1 cellular context compared by ENCODE assay signal in the genomic region with DNA sequence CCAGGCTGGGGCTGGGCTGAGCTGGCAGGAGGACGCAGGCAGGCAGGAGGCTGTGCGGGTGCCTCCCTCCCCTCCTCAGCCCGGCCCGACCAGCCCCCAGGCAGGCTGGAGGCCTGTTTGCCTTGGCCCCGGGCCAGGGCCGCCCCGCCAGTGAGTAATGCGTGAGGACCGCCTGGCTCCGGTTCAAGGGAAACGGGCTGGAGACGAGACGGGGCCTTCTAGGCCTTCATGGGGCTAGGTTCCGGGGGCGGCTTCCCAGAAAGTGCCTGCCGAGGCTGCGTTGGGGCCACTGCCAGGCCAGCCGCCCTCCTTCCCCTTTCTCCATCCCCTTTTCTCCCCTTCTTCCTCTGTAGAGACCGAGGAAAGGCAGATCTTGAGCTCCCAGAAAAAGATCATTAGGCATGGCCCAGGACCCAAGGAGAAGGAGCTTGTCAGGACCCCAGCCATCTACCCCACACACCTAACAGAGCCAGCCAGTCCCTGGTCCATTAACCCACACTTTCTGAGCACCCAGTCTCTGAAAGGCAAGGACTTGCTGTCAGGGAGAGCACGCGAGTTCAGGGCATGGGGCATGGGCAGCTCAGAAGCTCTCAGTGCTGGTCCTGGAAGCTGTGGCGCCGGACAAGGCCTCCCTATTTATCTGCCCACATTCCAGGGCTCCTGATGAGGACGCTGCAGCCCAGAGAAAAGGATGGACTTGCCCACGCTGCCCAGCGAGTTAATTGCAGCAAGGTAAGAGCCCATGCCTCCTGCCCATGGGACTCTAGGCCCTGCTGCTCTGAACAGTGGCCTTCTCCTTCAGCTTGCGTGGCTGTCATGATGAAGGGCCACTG.
TF ChIP-seq lines count a peak whose summit lies in the region.

No MANE protein-coding gene starts in this region.

TF ChIP-seq in HepG2, 621 proteins besides CTCF, POLR2A, EP300 and RAD21 (continued from another document and continues in another):
- TF ChIP-seq MAF1 (CRISPR knock-in tag; IDR thresholded peaks at IDR 0.05; ENCODE audit: borderline replicate concordance) (0 out of 2 replicates have a peak, but pooled peaks have one; percentile 37), ZNF263 (CRISPR knock-in tag; IDR thresholded peaks at IDR 0.05) (peak; percentile 41), MXD4 (CRISPR knock-in tag; IDR thresholded peaks at IDR 0.05) (peak; percentile 24; the same call in 1 of the 2 replicates), KDM5B (CRISPR knock-in tag; IDR thresholded peaks at IDR 0.05; ENCODE audit: borderline replicate concordance) (peak; percentile 90; the same call in 1 of the 2 replicates), STAG1 (CRISPR knock-in tag; IDR thresholded peaks at IDR 0.05) (peak; percentile 54), ZBTB21 (CRISPR knock-in tag; IDR thresholded peaks at IDR 0.05) (no peak), ZNF232 (CRISPR knock-in tag; IDR thresholded peaks at IDR 0.05; ENCODE audit: borderline replicate concordance) (0 out of 2 replicates have a peak, but pooled peaks have one; percentile 21), U2AF2 (IDR thresholded peaks at IDR 0.05; ENCODE audit: low read depth, low read length) (no peak), NR2F6 (IDR thresholded peaks at IDR 0.05) (no peak), NR2F6 (CRISPR knock-in tag; IDR thresholded peaks at IDR 0.05) (peak; percentile 66), KMT2A (CRISPR knock-in tag; IDR thresholded peaks at IDR 0.05) (peak; percentile 68), ZNF552 (CRISPR knock-in tag; IDR thresholded peaks at IDR 0.05; ENCODE audit: borderline replicate concordance) (no peak), BORCS8-MEF2B (CRISPR knock-in tag; IDR thresholded peaks at IDR 0.05) (peak; percentile 67; the same call in 1 of the 2 replicates), ZNF652 (CRISPR knock-in tag; IDR thresholded peaks at IDR 0.05; ENCODE audit: borderline replicate concordance, low read depth) (peak; percentile 14; the same call in 1 of the 2 replicates), SRSF9 (IDR thresholded peaks at IDR 0.05; ENCODE audit: borderline replicate concordance, insufficient read depth, low read depth, low read length, poor library complexity, severe bottlenecking) (no peak), ZNF333 (CRISPR knock-in tag; IDR thresholded peaks at IDR 0.05; ENCODE audit: borderline replicate concordance) (0 out of 2 replicates have a peak, but pooled peaks have one; percentile 52), MED1 (CRISPR knock-in tag; IDR thresholded peaks at IDR 0.05) (peak; percentile 69; the same call in 1 of the 2 replicates), HMGA1 (CRISPR knock-in tag; conservative IDR thresholded peaks at IDR 0.05) (no peak), DMAP1 (CRISPR knock-in tag; IDR thresholded peaks at IDR 0.05) (peak; percentile 59), JUN (CRISPR knock-in tag; IDR thresholded peaks at IDR 0.05) (peak; percentile 89), SP4 (CRISPR knock-in tag; IDR thresholded peaks at IDR 0.05) (peak; percentile 82), ELF3 (CRISPR knock-in tag; IDR thresholded peaks at IDR 0.05) (peak; percentile 65; the same call in 1 of the 2 replicates), THAP11 (CRISPR knock-in tag; IDR thresholded peaks at IDR 0.05) (peak; percentile 62), ZNF737 (CRISPR knock-in tag; IDR thresholded peaks at IDR 0.05; ENCODE audit: borderline replicate concordance) (no peak), KMT2B (CRISPR knock-in tag; IDR thresholded peaks at IDR 0.05) (peak; percentile 80), TEAD3 (CRISPR knock-in tag; optimal IDR thresholded peaks at IDR 0.05; ENCODE audit: borderline replicate concordance) (peak; percentile 89), MAZ (IDR thresholded peaks at IDR 0.05; ENCODE audit: borderline replicate concordance, low read depth, low read length) (peak; percentile 90), MAZ (CRISPR knock-in tag; IDR thresholded peaks at IDR 0.05; ENCODE audit: low read depth) (peak; percentile 82; the same call in 1 of the 2 replicates)
- TF ChIP-seq, protein P1, sequence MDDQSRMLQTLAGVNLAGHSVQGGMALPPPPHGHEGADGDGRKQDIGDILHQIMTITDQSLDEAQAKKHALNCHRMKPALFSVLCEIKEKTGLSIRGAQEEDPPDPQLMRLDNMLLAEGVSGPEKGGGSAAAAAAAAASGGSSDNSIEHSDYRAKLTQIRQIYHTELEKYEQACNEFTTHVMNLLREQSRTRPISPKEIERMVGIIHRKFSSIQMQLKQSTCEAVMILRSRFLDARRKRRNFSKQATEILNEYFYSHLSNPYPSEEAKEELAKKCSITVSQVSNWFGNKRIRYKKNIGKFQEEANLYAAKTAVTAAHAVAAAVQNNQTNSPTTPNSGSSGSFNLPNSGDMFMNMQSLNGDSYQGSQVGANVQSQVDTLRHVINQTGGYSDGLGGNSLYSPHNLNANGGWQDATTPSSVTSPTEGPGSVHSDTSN (CRISPR knock-in tag; IDR thresholded peaks at IDR 0.05; ENCODE audit: borderline replicate concordance), result no peak
- TF ChIP-seq, protein P2, sequence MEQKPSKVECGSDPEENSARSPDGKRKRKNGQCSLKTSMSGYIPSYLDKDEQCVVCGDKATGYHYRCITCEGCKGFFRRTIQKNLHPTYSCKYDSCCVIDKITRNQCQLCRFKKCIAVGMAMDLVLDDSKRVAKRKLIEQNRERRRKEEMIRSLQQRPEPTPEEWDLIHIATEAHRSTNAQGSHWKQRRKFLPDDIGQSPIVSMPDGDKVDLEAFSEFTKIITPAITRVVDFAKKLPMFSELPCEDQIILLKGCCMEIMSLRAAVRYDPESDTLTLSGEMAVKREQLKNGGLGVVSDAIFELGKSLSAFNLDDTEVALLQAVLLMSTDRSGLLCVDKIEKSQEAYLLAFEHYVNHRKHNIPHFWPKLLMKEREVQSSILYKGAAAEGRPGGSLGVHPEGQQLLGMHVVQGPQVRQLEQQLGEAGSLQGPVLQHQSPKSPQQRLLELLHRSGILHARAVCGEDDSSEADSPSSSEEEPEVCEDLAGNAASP (CRISPR knock-in tag; IDR thresholded peaks at IDR 0.05; ENCODE audit: borderline replicate concordance), result peak; percentile 84
- TF ChIP-seq, protein P3, sequence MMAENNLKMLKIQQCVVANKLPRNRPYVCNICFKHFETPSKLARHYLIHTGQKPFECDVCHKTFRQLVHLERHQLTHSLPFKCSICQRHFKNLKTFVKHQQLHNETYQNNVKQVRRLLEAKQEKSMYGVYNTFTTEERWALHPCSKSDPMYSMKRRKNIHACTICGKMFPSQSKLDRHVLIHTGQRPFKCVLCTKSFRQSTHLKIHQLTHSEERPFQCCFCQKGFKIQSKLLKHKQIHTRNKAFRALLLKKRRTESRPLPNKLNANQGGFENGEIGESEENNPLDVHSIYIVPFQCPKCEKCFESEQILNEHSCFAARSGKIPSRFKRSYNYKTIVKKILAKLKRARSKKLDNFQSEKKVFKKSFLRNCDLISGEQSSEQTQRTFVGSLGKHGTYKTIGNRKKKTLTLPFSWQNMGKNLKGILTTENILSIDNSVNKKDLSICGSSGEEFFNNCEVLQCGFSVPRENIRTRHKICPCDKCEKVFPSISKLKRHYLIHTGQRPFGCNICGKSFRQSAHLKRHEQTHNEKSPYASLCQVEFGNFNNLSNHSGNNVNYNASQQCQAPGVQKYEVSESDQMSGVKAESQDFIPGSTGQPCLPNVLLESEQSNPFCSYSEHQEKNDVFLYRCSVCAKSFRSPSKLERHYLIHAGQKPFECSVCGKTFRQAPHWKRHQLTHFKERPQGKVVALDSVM (CRISPR knock-in tag; IDR thresholded peaks at IDR 0.05), result peak; percentile 92
- TF ChIP-seq, protein P4, sequence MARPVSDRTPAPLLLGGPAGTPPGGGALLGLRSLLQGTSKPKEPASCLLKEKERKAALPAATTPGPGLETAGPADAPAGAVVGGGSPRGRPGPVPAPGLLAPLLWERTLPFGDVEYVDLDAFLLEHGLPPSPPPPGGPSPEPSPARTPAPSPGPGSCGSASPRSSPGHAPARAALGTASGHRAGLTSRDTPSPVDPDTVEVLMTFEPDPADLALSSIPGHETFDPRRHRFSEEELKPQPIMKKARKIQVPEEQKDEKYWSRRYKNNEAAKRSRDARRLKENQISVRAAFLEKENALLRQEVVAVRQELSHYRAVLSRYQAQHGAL (CRISPR knock-in tag; IDR thresholded peaks at IDR 0.05; ENCODE audit: not compliant biosample characterization), result peak; percentile 52
- TF ChIP-seq, protein P5, sequence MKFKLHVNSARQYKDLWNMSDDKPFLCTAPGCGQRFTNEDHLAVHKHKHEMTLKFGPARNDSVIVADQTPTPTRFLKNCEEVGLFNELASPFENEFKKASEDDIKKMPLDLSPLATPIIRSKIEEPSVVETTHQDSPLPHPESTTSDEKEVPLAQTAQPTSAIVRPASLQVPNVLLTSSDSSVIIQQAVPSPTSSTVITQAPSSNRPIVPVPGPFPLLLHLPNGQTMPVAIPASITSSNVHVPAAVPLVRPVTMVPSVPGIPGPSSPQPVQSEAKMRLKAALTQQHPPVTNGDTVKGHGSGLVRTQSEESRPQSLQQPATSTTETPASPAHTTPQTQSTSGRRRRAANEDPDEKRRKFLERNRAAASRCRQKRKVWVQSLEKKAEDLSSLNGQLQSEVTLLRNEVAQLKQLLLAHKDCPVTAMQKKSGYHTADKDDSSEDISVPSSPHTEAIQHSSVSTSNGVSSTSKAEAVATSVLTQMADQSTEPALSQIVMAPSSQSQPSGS (CRISPR knock-in tag; IDR thresholded peaks at IDR 0.05), result peak; percentile 68; the same call in 1 of the 2 replicates
- TF ChIP-seq, protein P6, sequence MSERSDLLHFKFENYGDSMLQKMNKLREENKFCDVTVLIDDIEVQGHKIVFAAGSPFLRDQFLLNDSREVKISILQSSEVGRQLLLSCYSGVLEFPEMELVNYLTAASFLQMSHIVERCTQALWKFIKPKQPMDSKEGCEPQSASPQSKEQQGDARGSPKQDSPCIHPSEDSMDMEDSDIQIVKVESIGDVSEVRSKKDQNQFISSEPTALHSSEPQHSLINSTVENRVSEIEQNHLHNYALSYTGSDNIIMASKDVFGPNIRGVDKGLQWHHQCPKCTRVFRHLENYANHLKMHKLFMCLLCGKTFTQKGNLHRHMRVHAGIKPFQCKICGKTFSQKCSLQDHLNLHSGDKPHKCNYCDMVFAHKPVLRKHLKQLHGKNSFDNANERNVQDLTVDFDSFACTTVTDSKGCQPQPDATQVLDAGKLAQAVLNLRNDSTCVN (CRISPR knock-in tag; IDR thresholded peaks at IDR 0.05; ENCODE audit: borderline replicate concordance), result no peak
- TF ChIP-seq, protein P7, sequence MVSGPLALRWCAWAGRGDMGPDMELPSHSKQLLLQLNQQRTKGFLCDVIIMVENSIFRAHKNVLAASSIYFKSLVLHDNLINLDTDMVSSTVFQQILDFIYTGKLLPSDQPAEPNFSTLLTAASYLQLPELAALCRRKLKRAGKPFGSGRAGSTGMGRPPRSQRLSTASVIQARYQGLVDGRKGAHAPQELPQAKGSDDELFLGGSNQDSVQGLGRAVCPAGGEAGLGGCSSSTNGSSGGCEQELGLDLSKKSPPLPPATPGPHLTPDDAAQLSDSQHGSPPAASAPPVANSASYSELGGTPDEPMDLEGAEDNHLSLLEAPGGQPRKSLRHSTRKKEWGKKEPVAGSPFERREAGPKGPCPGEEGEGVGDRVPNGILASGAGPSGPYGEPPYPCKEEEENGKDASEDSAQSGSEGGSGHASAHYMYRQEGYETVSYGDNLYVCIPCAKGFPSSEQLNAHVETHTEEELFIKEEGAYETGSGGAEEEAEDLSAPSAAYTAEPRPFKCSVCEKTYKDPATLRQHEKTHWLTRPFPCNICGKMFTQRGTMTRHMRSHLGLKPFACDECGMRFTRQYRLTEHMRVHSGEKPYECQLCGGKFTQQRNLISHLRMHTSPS (CRISPR knock-in tag; IDR thresholded peaks at IDR 0.05; ENCODE audit: low read depth), result peak; percentile 90
- TF ChIP-seq, protein P8, sequence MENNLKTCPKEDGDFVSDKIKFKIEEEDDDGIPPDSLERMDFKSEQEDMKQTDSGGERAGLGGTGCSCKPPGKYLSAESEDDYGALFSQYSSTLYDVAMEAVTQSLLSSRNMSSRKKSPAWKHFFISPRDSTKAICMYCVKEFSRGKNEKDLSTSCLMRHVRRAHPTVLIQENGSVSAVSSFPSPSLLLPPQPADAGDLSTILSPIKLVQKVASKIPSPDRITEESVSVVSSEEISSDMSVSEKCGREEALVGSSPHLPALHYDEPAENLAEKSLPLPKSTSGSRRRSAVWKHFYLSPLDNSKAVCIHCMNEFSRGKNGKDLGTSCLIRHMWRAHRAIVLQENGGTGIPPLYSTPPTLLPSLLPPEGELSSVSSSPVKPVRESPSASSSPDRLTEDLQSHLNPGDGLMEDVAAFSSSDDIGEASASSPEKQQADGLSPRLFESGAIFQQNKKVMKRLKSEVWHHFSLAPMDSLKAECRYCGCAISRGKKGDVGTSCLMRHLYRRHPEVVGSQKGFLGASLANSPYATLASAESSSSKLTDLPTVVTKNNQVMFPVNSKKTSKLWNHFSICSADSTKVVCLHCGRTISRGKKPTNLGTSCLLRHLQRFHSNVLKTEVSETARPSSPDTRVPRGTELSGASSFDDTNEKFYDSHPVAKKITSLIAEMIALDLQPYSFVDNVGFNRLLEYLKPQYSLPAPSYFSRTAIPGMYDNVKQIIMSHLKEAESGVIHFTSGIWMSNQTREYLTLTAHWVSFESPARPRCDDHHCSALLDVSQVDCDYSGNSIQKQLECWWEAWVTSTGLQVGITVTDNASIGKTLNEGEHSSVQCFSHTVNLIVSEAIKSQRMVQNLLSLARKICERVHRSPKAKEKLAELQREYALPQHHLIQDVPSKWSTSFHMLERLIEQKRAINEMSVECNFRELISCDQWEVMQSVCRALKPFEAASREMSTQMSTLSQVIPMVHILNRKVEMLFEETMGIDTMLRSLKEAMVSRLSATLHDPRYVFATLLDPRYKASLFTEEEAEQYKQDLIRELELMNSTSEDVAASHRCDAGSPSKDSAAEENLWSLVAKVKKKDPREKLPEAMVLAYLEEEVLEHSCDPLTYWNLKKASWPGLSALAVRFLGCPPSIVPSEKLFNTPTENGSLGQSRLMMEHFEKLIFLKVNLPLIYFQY (CRISPR knock-in tag; IDR thresholded peaks at IDR 0.05; ENCODE audit: borderline replicate concordance), result peak; percentile 96; the same call in 1 of the 2 replicates
- TF ChIP-seq, protein P9, sequence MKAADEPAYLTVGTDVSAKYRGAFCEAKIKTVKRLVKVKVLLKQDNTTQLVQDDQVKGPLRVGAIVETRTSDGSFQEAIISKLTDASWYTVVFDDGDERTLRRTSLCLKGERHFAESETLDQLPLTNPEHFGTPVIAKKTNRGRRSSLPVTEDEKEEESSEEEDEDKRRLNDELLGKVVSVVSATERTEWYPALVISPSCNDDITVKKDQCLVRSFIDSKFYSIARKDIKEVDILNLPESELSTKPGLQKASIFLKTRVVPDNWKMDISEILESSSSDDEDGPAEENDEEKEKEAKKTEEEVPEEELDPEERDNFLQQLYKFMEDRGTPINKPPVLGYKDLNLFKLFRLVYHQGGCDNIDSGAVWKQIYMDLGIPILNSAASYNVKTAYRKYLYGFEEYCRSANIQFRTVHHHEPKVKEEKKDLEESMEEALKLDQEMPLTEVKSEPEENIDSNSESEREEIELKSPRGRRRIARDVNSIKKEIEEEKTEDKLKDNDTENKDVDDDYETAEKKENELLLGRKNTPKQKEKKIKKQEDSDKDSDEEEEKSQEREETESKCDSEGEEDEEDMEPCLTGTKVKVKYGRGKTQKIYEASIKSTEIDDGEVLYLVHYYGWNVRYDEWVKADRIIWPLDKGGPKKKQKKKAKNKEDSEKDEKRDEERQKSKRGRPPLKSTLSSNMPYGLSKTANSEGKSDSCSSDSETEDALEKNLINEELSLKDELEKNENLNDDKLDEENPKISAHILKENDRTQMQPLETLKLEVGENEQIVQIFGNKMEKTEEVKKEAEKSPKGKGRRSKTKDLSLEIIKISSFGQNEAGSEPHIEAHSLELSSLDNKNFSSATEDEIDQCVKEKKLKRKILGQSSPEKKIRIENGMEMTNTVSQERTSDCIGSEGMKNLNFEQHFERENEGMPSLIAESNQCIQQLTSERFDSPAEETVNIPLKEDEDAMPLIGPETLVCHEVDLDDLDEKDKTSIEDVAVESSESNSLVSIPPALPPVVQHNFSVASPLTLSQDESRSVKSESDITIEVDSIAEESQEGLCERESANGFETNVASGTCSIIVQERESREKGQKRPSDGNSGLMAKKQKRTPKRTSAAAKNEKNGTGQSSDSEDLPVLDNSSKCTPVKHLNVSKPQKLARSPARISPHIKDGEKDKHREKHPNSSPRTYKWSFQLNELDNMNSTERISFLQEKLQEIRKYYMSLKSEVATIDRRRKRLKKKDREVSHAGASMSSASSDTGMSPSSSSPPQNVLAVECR (CRISPR knock-in tag; IDR thresholded peaks at IDR 0.05; ENCODE audit: borderline replicate concordance), result peak; percentile 82; the same call in 1 of the 2 replicates
